ENCODE assay signal across 26 cellular contexts in the genomic region with DNA sequence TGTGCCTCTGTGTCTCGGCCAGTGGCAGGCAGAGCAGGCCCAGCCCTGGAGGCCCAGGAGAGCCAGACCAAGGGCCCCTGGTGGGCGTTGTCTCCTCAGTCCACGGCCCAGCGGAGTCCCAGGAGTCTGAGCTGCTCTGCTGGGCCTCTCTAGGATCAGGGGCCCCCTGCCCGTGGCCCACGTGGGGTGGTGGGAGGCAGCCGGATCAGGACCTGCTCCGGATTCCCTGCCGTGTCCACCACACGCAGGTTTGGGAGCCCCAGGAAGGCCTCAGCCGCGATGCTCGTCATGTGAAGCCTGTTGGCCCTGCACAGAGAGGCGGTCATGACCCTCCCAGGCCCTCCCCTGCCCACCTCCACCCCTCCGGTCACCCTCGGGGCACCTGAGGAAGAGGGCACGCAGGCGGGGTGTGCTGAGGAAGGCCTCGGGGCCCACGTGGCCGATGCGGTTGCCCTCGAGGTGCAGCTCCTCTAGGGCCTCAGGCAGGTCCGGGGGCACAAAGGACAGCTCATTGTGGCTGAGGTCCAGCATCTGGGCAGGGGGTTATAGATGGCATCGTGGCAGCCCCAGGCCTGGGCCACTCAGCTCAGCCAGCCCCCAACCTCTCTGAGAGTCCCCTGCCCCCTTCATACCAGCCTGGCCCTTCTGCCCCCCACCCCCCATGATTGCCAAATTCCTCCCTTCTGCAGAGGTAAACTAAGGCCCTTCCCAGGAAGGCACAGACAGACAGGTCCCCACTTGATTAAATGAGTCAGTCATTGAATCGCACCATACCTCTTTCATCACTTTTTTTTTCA. TPM values are rescaled to one million over a fixed set of nuclear protein-coding genes. Genes with fewer than 3 reads are reported as not detected.
DNase-seq lines count a peak whose midpoint lies in the region; ATAC-seq and TF ChIP-seq lines count a peak whose summit lies in the region.
"Had no signal": no experiment of that assay in that cellular context is flagged by ENCODE, and none has a peak within 500 bp of the region (broad histone marks: within the 10 kb centered on the region; RNA-seq: fewer than 3 reads in every experiment).

No MANE protein-coding gene starts in this region.

- peak overlapping the region; percentile 76 for H3K27ac Mint-ChIP-seq in activated CD4-positive, alpha-beta T cell treated with anti-CD3 and anti-CD28 coated beads, Interleukin-2, amount 10 ng/mL, durations not matched to agents 7 days and 5 days
- H3K27ac Mint-ChIP-seq in chondrocyte (ENCODE audit: unreplicated experiment) (peak overlapping the region; percentile 3), endothelial cell (ENCODE audit: unreplicated experiment) (no peak overlapping the region)

- intact Hi-C loops in left colon (cut with DNase I, micrococcal nuclease), result no loop called here

- CTCF ChIA-PET in activated CD4-positive, alpha-beta T cell treated with anti-CD3 and anti-CD28 coated beads, Interleukin-2, amount 10 ng/mL, durations not matched to agents 7 days and 5 days (lab: Charles Lee), result no interaction called here

- POLR2A ChIA-PET in activated CD4-positive, alpha-beta T cell treated with anti-CD3 and anti-CD28 coated beads, Interleukin-2, amount 10 ng/mL, durations not matched to agents 7 days and 5 days (lab: Charles Lee), result no interaction called here

- no peak overlapping the region for H3K4me3 Mint-ChIP-seq in activated CD4-positive, alpha-beta T cell treated with anti-CD3 and anti-CD28 coated beads, Interleukin-2, amount 10 ng/mL, durations not matched to agents 7 days and 5 days
- H3K4me3 Mint-ChIP-seq in chondrocyte (ENCODE audit: unreplicated experiment) (no peak overlapping the region), endothelial cell (ENCODE audit: unreplicated experiment) (no peak overlapping the region)

- no peaks in the 10 kb centered on the region for H3K9me3 Mint-ChIP-seq in activated CD4-positive, alpha-beta T cell treated with anti-CD3 and anti-CD28 coated beads, Interleukin-2, amount 10 ng/mL, durations not matched to agents 7 days and 5 days
- H3K9me3 Mint-ChIP-seq in chondrocyte (ENCODE audit: low read depth), result no peaks in the 10 kb centered on the region
- H3K9me3 Mint-ChIP-seq in endothelial cell (ENCODE audit: unreplicated experiment), result no peaks in the 10 kb centered on the region

- H3K27me3 Mint-ChIP-seq in activated CD4-positive, alpha-beta T cell treated with anti-CD3 and anti-CD28 coated beads, Interleukin-2, amount 10 ng/mL, durations not matched to agents 7 days and 5 days, result no peaks in the 10 kb centered on the region
- H3K27me3 Mint-ChIP-seq in chondrocyte (ENCODE audit: low read depth) (no peaks in the 10 kb centered on the region), endothelial cell (ENCODE audit: unreplicated experiment) (peaks cover 12% of the 10 kb centered on the region)

- ATAC-seq in left colon, result peak; percentile 8

- DNase-seq in activated CD4-positive, alpha-beta T cell treated with anti-CD3 and anti-CD28 coated beads, Interleukin-2, amount 10 ng/mL, durations not matched to agents 7 days and 5 days, result no peak
- no peak for DNase-seq in activated CD4-positive, alpha-beta T cell treated with anti-CD3 and anti-CD28 coated beads, Interleukin-2, amount 50 U/mL, for 1 hour
- DNase-seq in chondrocyte (ENCODE audit: low spot score) (no peak), left colon (no peak), endothelial cell (ENCODE audit: low spot score) (no peak), C1 segment of cervical spinal cord (lab: John Stamatoyannopoulos, UW) (no peak)
- no peak for DNase-seq in effector CD8-positive, alpha-beta T cell (lab: John Stamatoyannopoulos, UW)
- DNase-seq: 8988T, ACHN, BE2C, Calu3, DND-41, GM23248, HCEC 1CT, Karpas-422, NCI-H1092, NCI-H1417 treated with DMSO at 0.1 percent for 48 hours, NCI-H1694 treated with DMSO at 0.1 percent for 48 hours, NCI-H2081, NCI-H2171, NCI-H226, NCI-H510A, NCI-H69, OCI-M1 had no signal

- no peaks in the 10 kb centered on the region for H3K4me1 Mint-ChIP-seq in activated CD4-positive, alpha-beta T cell treated with anti-CD3 and anti-CD28 coated beads, Interleukin-2, amount 10 ng/mL, durations not matched to agents 7 days and 5 days
- peaks cover 4% of the 10 kb centered on the region for H3K4me1 Mint-ChIP-seq in chondrocyte (ENCODE audit: low read depth)
- H3K4me1 Mint-ChIP-seq in endothelial cell (ENCODE audit: unreplicated experiment), result peaks cover 6% of the 10 kb centered on the region

- TF ChIP-seq CTCF in chondrocyte (IDR thresholded peaks at IDR 0.05) (no peak), endothelial cell (IDR thresholded peaks at IDR 0.05; ENCODE audit: unreplicated experiment) (no peak)

- peak; percentile 14 for TF ChIP-seq POLR2A in GM15510 (IDR thresholded peaks at IDR 0.05; ENCODE audit: borderline replicate concordance, extremely low read depth, insufficient read length)

- H3K36me3 Mint-ChIP-seq in activated CD4-positive, alpha-beta T cell treated with anti-CD3 and anti-CD28 coated beads, Interleukin-2, amount 10 ng/mL, durations not matched to agents 7 days and 5 days (ENCODE audit: low read depth), result peaks cover 11% of the 10 kb centered on the region
- H3K36me3 Mint-ChIP-seq in chondrocyte (ENCODE audit: low read depth), result peaks cover 9% of the 10 kb centered on the region
- peaks cover 3% of the 10 kb centered on the region for H3K36me3 Mint-ChIP-seq in endothelial cell (ENCODE audit: low read depth, unreplicated experiment)

RNA-seq across cellular contexts. Expression of a gene that starts 6.4 kb away (rescaled TPM):
- total RNA-seq in activated CD4-positive, alpha-beta T cell treated with anti-CD3 and anti-CD28 coated beads, Interleukin-2, amount 10 ng/mL, durations not matched to agents 7 days and 5 days, result under 1 TPM; 0.17 to 0.58 TPM
- 5.7 to 8.9 TPM (median 8.7 TPM) in 3 replicates for total RNA-seq in chondrocyte
- 1 to 10 TPM; 2.7 to 5.3 TPM for total RNA-seq in left colon
- total RNA-seq in endothelial cell (ENCODE audit: unreplicated experiment), result not detected
- total RNA-seq: Calu3 had no signal

RNA-seq across cellular contexts. Expression of a gene that starts 20.5 kb away (rescaled TPM):
- total RNA-seq in activated CD4-positive, alpha-beta T cell treated with anti-CD3 and anti-CD28 coated beads, Interleukin-2, amount 10 ng/mL, durations not matched to agents 7 days and 5 days, result 10 to 100 TPM; 80.3 to 85.4 TPM
- total RNA-seq in chondrocyte (20.7 to 21.5 TPM (median 21.0 TPM) in 3 replicates), left colon (10 to 100 TPM; 30.5 to 33.9 TPM), endothelial cell (ENCODE audit: unreplicated experiment) (53.0 TPM)

RNA-seq across cellular contexts. Expression of a gene that starts 25.8 kb away (rescaled TPM):
- total RNA-seq in activated CD4-positive, alpha-beta T cell treated with anti-CD3 and anti-CD28 coated beads, Interleukin-2, amount 10 ng/mL, durations not matched to agents 7 days and 5 days, result 10 to 100 TPM; 36.5 to 39.3 TPM
- total RNA-seq in chondrocyte, result 33.7 to 42.9 TPM (median 35.2 TPM) in 3 replicates
- total RNA-seq in left colon, result 100 to 1,000 TPM in 1 of 2 donors, 10 to 100 TPM in 1; 90.8 to 132 TPM
- 17.1 TPM for total RNA-seq in endothelial cell (ENCODE audit: unreplicated experiment)

RNA-seq across cellular contexts. Expression of a gene that starts 25.9 kb away (rescaled TPM):
- total RNA-seq in activated CD4-positive, alpha-beta T cell treated with anti-CD3 and anti-CD28 coated beads, Interleukin-2, amount 10 ng/mL, durations not matched to agents 7 days and 5 days, result 1 to 10 TPM; 6.3 to 8.0 TPM
- total RNA-seq in chondrocyte (2.9 to 3.5 TPM (median 3.0 TPM) in 3 replicates), left colon (1 to 10 TPM; 7.9 to 9.1 TPM), endothelial cell (ENCODE audit: unreplicated experiment) (3.4 TPM)

RNA-seq across cellular contexts. Expression of a gene that starts 54.8 kb away (rescaled TPM):
- under 1 TPM in 1 of 2 experiments, not detected in 1; 0.48 TPM for total RNA-seq in activated CD4-positive, alpha-beta T cell treated with anti-CD3 and anti-CD28 coated beads, Interleukin-2, amount 10 ng/mL, durations not matched to agents 7 days and 5 days
- 4.4 to 6.7 TPM (median 4.7 TPM) in 3 replicates for total RNA-seq in chondrocyte
- total RNA-seq in left colon, result under 1 TPM in 1 of 2 donors, not detected in 1; 0.56 TPM
- total RNA-seq in endothelial cell (ENCODE audit: unreplicated experiment), result 0.69 TPM
- total RNA-seq: GM23248, Peyer's patch had no signal
